ENCODE assay signal across 24 cellular contexts in genomic region chr9:113888361-113888760, GRCh38. TPM values are rescaled to one million over a fixed set of nuclear protein-coding genes. Genes with fewer than 3 reads are reported as not detected.
DNase-seq lines count a peak whose midpoint lies in the region; ATAC-seq and TF ChIP-seq lines count a peak whose summit lies in the region.
"Had no signal": no experiment of that assay in that cellular context is flagged by ENCODE, and none has a peak within 500 bp of the region (broad histone marks: within the 10 kb centered on the region; RNA-seq: fewer than 3 reads in every experiment).

No MANE protein-coding gene starts in this region.

- H3K27me3 Mint-ChIP-seq in activated CD8-positive, alpha-beta T cell treated with anti-CD3 and anti-CD28 coated beads, Interleukin-2, amount 10 ng/mL, durations not matched to agents 7 days and 5 days (ENCODE audit: low read depth) = peaks cover 10% of the 10 kb centered on the region
- H3K27me3 Mint-ChIP-seq in activated CD8-positive, alpha-beta T cell treated with anti-CD3 and anti-CD28 coated beads for 36 hours = no peaks in the 10 kb centered on the region
- no peaks in the 10 kb centered on the region for H3K27me3 Mint-ChIP-seq in WTC11 (ENCODE audit: low read depth)

- H4K5ac ChIP-seq in mesendoderm (ENCODE audit: low read length) = no peak overlapping the region

- H3K9me3 ChIP-seq in psoas muscle = no peaks in the 10 kb centered on the region
- H3K9me3 ChIP-seq: HAP-1, Peyer's patch had no signal

- no peak overlapping the region for H3K4me3 Mint-ChIP-seq in activated CD8-positive, alpha-beta T cell treated with anti-CD3 and anti-CD28 coated beads, Interleukin-2, amount 10 ng/mL, durations not matched to agents 7 days and 5 days
- no peak overlapping the region for H3K4me3 Mint-ChIP-seq in activated CD8-positive, alpha-beta T cell treated with anti-CD3 and anti-CD28 coated beads for 36 hours
- H3K4me3 Mint-ChIP-seq in WTC11 = no peak overlapping the region
- H3K4me3 Mint-ChIP-seq: CD4-positive, CD25-positive, alpha-beta regulatory T cell had no signal

- H3K4me2 ChIP-seq in mesendoderm (ENCODE audit: low read length) = no peak overlapping the region

- 26 to 42% (median 37%) methylated on average over 8 of the region's 8 CpGs for WGBS in psoas muscle, 3 donors
- WGBS in mesendoderm (ENCODE audit: extremely low coverage, insufficient coverage, low lambda C conversion rate) = no CpG with 5 or more reads among the region's 8 CpGs

- no peak overlapping the region for H3K4ac ChIP-seq in mesendoderm (ENCODE audit: low read depth, low read length)

- peak overlapping the region; percentile 4 for H3K27ac Mint-ChIP-seq in activated CD8-positive, alpha-beta T cell treated with anti-CD3 and anti-CD28 coated beads, Interleukin-2, amount 10 ng/mL, durations not matched to agents 7 days and 5 days
- H3K27ac Mint-ChIP-seq in activated CD8-positive, alpha-beta T cell treated with anti-CD3 and anti-CD28 coated beads for 36 hours = no peak overlapping the region
- H3K27ac Mint-ChIP-seq in WTC11 = peak overlapping the region; percentile 24; the same call in 1 of the 2 replicates
- H3K27ac Mint-ChIP-seq: CD4-positive, CD25-positive, alpha-beta regulatory T cell; IgD-negative memory B cell had no signal

- no peak overlapping the region for H2AK5ac ChIP-seq in mesendoderm (ENCODE audit: low read length)

- peaks cover 18% of the 10 kb centered on the region for H3K4me1 Mint-ChIP-seq in activated CD8-positive, alpha-beta T cell treated with anti-CD3 and anti-CD28 coated beads, Interleukin-2, amount 10 ng/mL, durations not matched to agents 7 days and 5 days (ENCODE audit: low read depth)
- H3K4me1 Mint-ChIP-seq in activated CD8-positive, alpha-beta T cell treated with anti-CD3 and anti-CD28 coated beads for 36 hours (ENCODE audit: low read depth) = peaks cover 10% of the 10 kb centered on the region
- peaks cover 46% of the 10 kb centered on the region for H3K4me1 Mint-ChIP-seq in WTC11

- H3K4me3 ChIP-seq in psoas muscle (no peak overlapping the region), mesendoderm (ENCODE audit: low read length) (no peak overlapping the region)
- H3K4me3 ChIP-seq: GM12878, HAP-1, Peyer's patch had no signal

- no peak overlapping the region for H2BK120ac ChIP-seq in mesendoderm (ENCODE audit: low read depth, low read length)

- TF ChIP-seq CTCF in activated CD8-positive, alpha-beta T cell treated with anti-CD3 and anti-CD28 coated beads for 36 hours (IDR thresholded peaks at IDR 0.05) = no peak
- TF ChIP-seq CTCF in WTC11 (IDR thresholded peaks at IDR 0.05) = no peak
- no peak for TF ChIP-seq CTCF in psoas muscle (IDR thresholded peaks at IDR 0.05)

- peak overlapping the region; percentile 54 for H3K27ac ChIP-seq in psoas muscle
- H3K27ac ChIP-seq in mesendoderm (ENCODE audit: low read depth, low read length) = no peak overlapping the region
- H3K27ac ChIP-seq: Peyer's patch had no signal

- no peak overlapping the region for H4K8ac ChIP-seq in mesendoderm (ENCODE audit: low read depth, low read length)

- H3K9ac ChIP-seq in mesendoderm (ENCODE audit: low read length) = no peak overlapping the region

- H2BK5ac ChIP-seq in mesendoderm (ENCODE audit: low read length) = no peak overlapping the region

- H3K18ac ChIP-seq in mesendoderm (ENCODE audit: low read length) = no peak overlapping the region

- CTCF ChIA-PET in activated CD8-positive, alpha-beta T cell treated with anti-CD3 and anti-CD28 coated beads, Interleukin-2, amount 10 ng/mL, durations not matched to agents 7 days and 5 days (lab: Charles Lee) = no interaction called here
- CTCF ChIA-PET in activated CD8-positive, alpha-beta T cell treated with anti-CD3 and anti-CD28 coated beads for 36 hours (lab: Charles Lee) = interaction anchor here (1.3 kb wide), 1 partner anchor 11 kb away, joined by 4 read pairs; the partner anchor contains the start of gene ZNF618
- CTCF ChIA-PET in WTC11 (lab: Charles Lee) = interaction anchor here (1.3 to 1.7 kb wide), 2 partner anchors 11 to 74 kb away, joined by 4 to 8 read pairs; partner anchors contain the start of gene ZNF618

- no peaks in the 10 kb centered on the region for H3K36me3 ChIP-seq in psoas muscle (ENCODE audit: insufficient read depth in 1 of 2, low read depth in 1 of 2)
- no peaks in the 10 kb centered on the region for H3K36me3 ChIP-seq in mesendoderm (ENCODE audit: control insufficient read depth, insufficient read depth, low read length)
- H3K36me3 ChIP-seq: HAP-1, Peyer's patch had no signal

- H3K36me3 Mint-ChIP-seq in activated CD8-positive, alpha-beta T cell treated with anti-CD3 and anti-CD28 coated beads, Interleukin-2, amount 10 ng/mL, durations not matched to agents 7 days and 5 days (ENCODE audit: low read depth) = peaks cover 1% of the 10 kb centered on the region
- H3K36me3 Mint-ChIP-seq in activated CD8-positive, alpha-beta T cell treated with anti-CD3 and anti-CD28 coated beads for 36 hours (ENCODE audit: low read depth) = no peaks in the 10 kb centered on the region
- H3K36me3 Mint-ChIP-seq in WTC11 = peaks cover 23% of the 10 kb centered on the region
- H3K36me3 Mint-ChIP-seq: CD4-positive, CD25-positive, alpha-beta regulatory T cell; IgD-negative memory B cell had no signal

- H3K79me1 ChIP-seq in mesendoderm (ENCODE audit: low read length) = peaks cover 24% of the 10 kb centered on the region

- peaks cover 19% of the 10 kb centered on the region for H3K79me2 ChIP-seq in mesendoderm (ENCODE audit: control insufficient read depth, insufficient read depth, low read length)

- no peak overlapping the region for H2BK15ac ChIP-seq in mesendoderm (replicated peaks; ENCODE audit: low read depth)

- POLR2A ChIA-PET in activated CD8-positive, alpha-beta T cell treated with anti-CD3 and anti-CD28 coated beads, Interleukin-2, amount 10 ng/mL, durations not matched to agents 7 days and 5 days (lab: Charles Lee) = no interaction called here
- POLR2A ChIA-PET in activated CD8-positive, alpha-beta T cell treated with anti-CD3 and anti-CD28 coated beads for 36 hours (lab: Charles Lee) = no interaction called here
- POLR2A ChIA-PET in WTC11 (lab: Charles Lee) = no interaction called here

- H3K56ac ChIP-seq in mesendoderm (ENCODE audit: low read length) = no peak overlapping the region

- H3K9me3 Mint-ChIP-seq in activated CD8-positive, alpha-beta T cell treated with anti-CD3 and anti-CD28 coated beads, Interleukin-2, amount 10 ng/mL, durations not matched to agents 7 days and 5 days (ENCODE audit: insufficient read depth) = no peaks in the 10 kb centered on the region
- peaks cover 2% of the 10 kb centered on the region for H3K9me3 Mint-ChIP-seq in activated CD8-positive, alpha-beta T cell treated with anti-CD3 and anti-CD28 coated beads for 36 hours
- H3K9me3 Mint-ChIP-seq in WTC11 = peaks cover 22% of the 10 kb centered on the region

- ATAC-seq in activated CD8-positive, alpha-beta T cell treated with anti-CD3 and anti-CD28 coated beads, Interleukin-2, amount 10 ng/mL, durations not matched to agents 7 days and 5 days = no peak
- no peak for ATAC-seq in activated CD8-positive, alpha-beta T cell treated with anti-CD3 and anti-CD28 coated beads for 36 hours
- peak; percentile 28; the same call in 1 of the 2 replicates for ATAC-seq in WTC11
- peak in 3 of 4 donors; percentile 40 to 52 (median 43) for ATAC-seq in psoas muscle
- no peak for ATAC-seq in HG02678 (IDR thresholded peaks at IDR 0.05; ENCODE audit: unreplicated experiment)
- ATAC-seq: GM12878 had no signal

- H3K4me1 ChIP-seq in psoas muscle (peaks cover 24% of the 10 kb centered on the region), mesendoderm (ENCODE audit: control insufficient read depth, low read depth, low read length) (no peaks in the 10 kb centered on the region)
- H3K4me1 ChIP-seq: HAP-1 had no signal

- DNase-seq in activated CD8-positive, alpha-beta T cell treated with anti-CD3 and anti-CD28 coated beads, Interleukin-2, amount 10 ng/mL, durations not matched to agents 7 days and 5 days = no peak
- DNase-seq in activated CD8-positive, alpha-beta T cell treated with anti-CD3 and anti-CD28 coated beads for 36 hours = no peak
- DNase-seq in WTC11 (ENCODE audit: low spot score) = no peak
- DNase-seq in fibroblast of gingiva (ENCODE audit: low read depth) = peak; percentile 41
- no peak for DNase-seq in psoas muscle
- DNase-seq in GM19238 (ENCODE audit: insufficient read length, low spot score) = no peak
- no peak for DNase-seq in mesendoderm
- DNase-seq: BE2C; CD4-positive, CD25-positive, alpha-beta regulatory T cell; COR-L47; GF-D8; Kasumi-1; MM.1S; NCI-H1092; NCI-H146; NCI-H2029 treated with DMSO at 0.1 percent for 48 hours; NCI-H2171; NCI-H446; NK-92 treated with Interleukin-12 subunit alpha and Interleukin-12 subunit beta, amount 100 ng/mL, for 24 hours; Peyer's patch had no signal

- no peaks in the 10 kb centered on the region for H3K27me3 ChIP-seq in psoas muscle (ENCODE audit: insufficient read depth in 3 of 3, low read length in 2 of 3)
- H3K27me3 ChIP-seq in mesendoderm (ENCODE audit: insufficient read depth, low read length, poor library complexity) = no peaks in the 10 kb centered on the region
- H3K27me3 ChIP-seq: BE2C, Peyer's patch had no signal

- no peak overlapping the region for H3K23ac ChIP-seq in mesendoderm (ENCODE audit: low read length)

- intact Hi-C loops in activated CD8-positive, alpha-beta T cell treated with anti-CD3 and anti-CD28 coated beads for 36 hours (cut with micrococcal nuclease) = no loop called here
- intact Hi-C loops in psoas muscle (cut with DNase I) = no loop called here

TF ChIP-seq in WTC11, 78 proteins besides CTCF, POLR2A, EP300 and RAD21 (continues in another document):
- TF ChIP-seq SP1 (CRISPR knock-in tag; conservative IDR thresholded peaks at IDR 0.05) (no peak), CBFB (CRISPR knock-in tag; IDR thresholded peaks at IDR 0.05; ENCODE audit: low read depth) (no peak), GTF2I (CRISPR knock-in tag; conservative IDR thresholded peaks at IDR 0.05) (no peak)
- TF ChIP-seq, protein P1, sequence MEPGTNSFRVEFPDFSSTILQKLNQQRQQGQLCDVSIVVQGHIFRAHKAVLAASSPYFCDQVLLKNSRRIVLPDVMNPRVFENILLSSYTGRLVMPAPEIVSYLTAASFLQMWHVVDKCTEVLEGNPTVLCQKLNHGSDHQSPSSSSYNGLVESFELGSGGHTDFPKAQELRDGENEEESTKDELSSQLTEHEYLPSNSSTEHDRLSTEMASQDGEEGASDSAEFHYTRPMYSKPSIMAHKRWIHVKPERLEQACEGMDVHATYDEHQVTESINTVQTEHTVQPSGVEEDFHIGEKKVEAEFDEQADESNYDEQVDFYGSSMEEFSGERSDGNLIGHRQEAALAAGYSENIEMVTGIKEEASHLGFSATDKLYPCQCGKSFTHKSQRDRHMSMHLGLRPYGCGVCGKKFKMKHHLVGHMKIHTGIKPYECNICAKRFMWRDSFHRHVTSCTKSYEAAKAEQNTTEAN (CRISPR knock-in tag; IDR thresholded peaks at IDR 0.05) = no peak

RNA-seq across cellular contexts. Expression of gene ZNF618, which starts 12.3 kb away (rescaled TPM):
- under 1 TPM; 0.34 to 0.42 TPM for total RNA-seq in activated CD8-positive, alpha-beta T cell treated with anti-CD3 and anti-CD28 coated beads, Interleukin-2, amount 10 ng/mL, durations not matched to agents 7 days and 5 days
- under 1 TPM; 0.22 to 0.27 TPM for total RNA-seq in activated CD8-positive, alpha-beta T cell treated with anti-CD3 and anti-CD28 coated beads for 36 hours
- total RNA-seq in WTC11 (2021) (21.5 to 23.9 TPM (median 22.0 TPM) in 3 replicates), psoas muscle (1 to 10 TPM; 1.2 to 2.7 (median 1.3) TPM)
- 1 to 10 TPM in 1 of 3 donors, under 1 TPM in 2; 0.31 to 1.2 (median 0.40) TPM for polyA plus RNA-seq in psoas muscle
- polyA plus RNA-seq in mesendoderm (2013, experiment 1 of 2) = 19.8 TPM
- polyA plus RNA-seq in mesendoderm (2013, experiment 2 of 2) = 19.5 TPM
- polyA plus RNA-seq: CD4-positive, CD25-positive, alpha-beta regulatory T cell had no signal

Comparison
In these comparisons a context has a peak if more than half of its experiments do, and no peak if none do; other contexts are left out.
1. ATAC-seq: peak in WTC11 (single experiment) and psoas muscle (3 of 4); none in activated CD8-positive, alpha-beta T cell treated with anti-CD3 and anti-CD28 coated beads, Interleukin-2, amount 10 ng/mL, durations not matched to agents 7 days and 5 days (single experiment), activated CD8-positive, alpha-beta T cell treated with anti-CD3 and anti-CD28 coated beads for 36 hours (single experiment) and HG02678 (single experiment).